In genomic region chr11:96484361-96484760, GRCh38 we compare ENCODE assay signal across 4 cellular contexts.
"Had no signal": no experiment of that assay in that cellular context is flagged by ENCODE, and none has a peak within 500 bp of the region (broad histone marks: within the 10 kb centered on the region; RNA-seq: fewer than 3 reads in every experiment).

No MANE protein-coding gene starts in this region.

- H3K27ac Mint-ChIP-seq: GM23338, H9 had no signal

- H3K4me3 Mint-ChIP-seq: GM23338, H9 had no signal

- H3K9me3 Mint-ChIP-seq: GM23338, H9 had no signal

- DNase-seq: H9, HCEC 1CT, IMR-90 had no signal

- H3K4me1 Mint-ChIP-seq: GM23338 had no signal

- H3K4me3 ChIP-seq: GM23338 had no signal
